In the genomic region with DNA sequence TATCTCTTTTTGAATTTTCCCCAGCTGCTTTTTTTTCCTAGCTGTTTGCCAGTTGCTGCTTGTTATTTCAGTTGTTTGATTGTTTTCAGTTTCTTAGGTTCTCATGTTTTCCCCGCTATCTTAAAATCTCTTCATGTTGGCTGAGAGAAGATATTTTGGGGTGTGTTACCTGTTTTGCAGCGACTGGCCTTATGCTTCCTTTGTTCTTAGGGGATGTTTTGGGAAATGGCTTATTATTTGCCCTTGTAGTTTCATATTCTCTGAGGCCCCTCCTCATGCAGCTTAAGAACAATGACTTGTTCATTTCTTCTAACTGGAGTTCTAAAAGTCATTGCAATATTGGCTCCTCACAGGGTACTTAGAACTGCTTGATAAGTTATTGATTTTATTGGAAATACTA, we compare ENCODE assay signal across 12 cellular contexts. TPM values are rescaled to one million over a fixed set of nuclear protein-coding genes. Genes with fewer than 3 reads are reported as not detected.
A peak's percentile ranks its signal among the peaks of the same experiment; 100 is the strongest.
DNase-seq lines count a peak whose midpoint lies in the region; ATAC-seq and TF ChIP-seq lines count a peak whose summit lies in the region.
"Not testable (repeated sequence)": the region's sequence is repeated elsewhere in the genome, so short reads cannot be mapped to it uniquely, and the experiment has no call there.
"Had no signal": no experiment of that assay in that cellular context is flagged by ENCODE, and none has a peak within 500 bp of the region (broad histone marks: within the 10 kb centered on the region; RNA-seq: fewer than 3 reads in every experiment).

No MANE protein-coding gene starts in this region.

- not testable (repeated sequence) for TF ChIP-seq POLR2A in gastroesophageal sphincter (IDR thresholded peaks at IDR 0.05)

- H3K27ac ChIP-seq in CD4-positive, alpha-beta memory T cell (ENCODE audit: low read depth, low read length); gastroesophageal sphincter; aorta (ENCODE audit: low read depth in 1 of 2, low read length in 2 of 2): not testable (repeated sequence)
- peak overlapping the region; percentile 63 for H3K27ac ChIP-seq in naive thymus-derived CD4-positive, alpha-beta T cell (ENCODE audit: low read depth, low read length)

- H3K27me3 ChIP-seq in CD4-positive, alpha-beta memory T cell (ENCODE audit: insufficient read depth, low read length); gastroesophageal sphincter; naive thymus-derived CD4-positive, alpha-beta T cell (ENCODE audit: control insufficient read depth in 2 of 2, insufficient read depth in 2 of 2, low read length in 2 of 2); aorta (ENCODE audit: control insufficient read depth in 1 of 2, insufficient read depth in 2 of 2, low read length in 1 of 2): not testable (repeated sequence)

- not testable (repeated sequence) for TF ChIP-seq EP300 in gastroesophageal sphincter (IDR thresholded peaks at IDR 0.05)

- DNase-seq in CD4-positive, alpha-beta memory T cell = peak in 4 of 5 donors; percentile 21 to 64 (median 52)
- not testable (repeated sequence) for DNase-seq in activated CD4-positive, alpha-beta T cell treated with anti-CD3 and anti-CD28 coated beads for 36 hours; activated CD8-positive, alpha-beta T cell treated with anti-CD3 and anti-CD28 coated beads, Interleukin-2, amount 10 ng/mL, durations not matched to agents 7 days and 5 days; activated naive CD4-positive, alpha-beta T cell treated with anti-CD3 and anti-CD28 coated beads for 36 hours; activated naive CD8-positive, alpha-beta T cell treated with anti-CD3 and anti-CD28 coated beads, Interleukin-2, amount 50 U/mL, for 24 hours; aorta
- peak in 7 of 9 donors; percentile 37 to 81 (median 71) for DNase-seq in naive thymus-derived CD4-positive, alpha-beta T cell

- TF ChIP-seq CTCF in gastroesophageal sphincter (IDR thresholded peaks at IDR 0.05) = not testable (repeated sequence)

- POLR2A ChIA-PET in CD4-positive, alpha-beta memory T cell (lab: Charles Lee; ENCODE audit: partially characterized antibody) = interaction anchor here (0.7 to 2.1 kb wide), 12 partner anchors 11 to 152 kb away, joined by 3 to 12 read pairs (median 4); partner anchors contain the start of genes GIMAP4, GIMAP5 and GIMAP6
- POLR2A ChIA-PET in activated CD4-positive, alpha-beta T cell treated with anti-CD3 and anti-CD28 coated beads for 36 hours (lab: Charles Lee) = not testable (repeated sequence)
- POLR2A ChIA-PET in activated CD8-positive, alpha-beta T cell treated with anti-CD3 and anti-CD28 coated beads, Interleukin-2, amount 10 ng/mL, durations not matched to agents 7 days and 5 days (lab: Charles Lee) = interaction anchor here (1.0 kb wide), 1 partner anchor 28 kb away, joined by 3 read pairs; the partner anchor contains the start of gene GIMAP6
- POLR2A ChIA-PET in naive thymus-derived CD4-positive, alpha-beta T cell (lab: Charles Lee) = interaction anchor here (0.6 to 2.5 kb wide), 23 partner anchors 9 to 155 kb away, joined by 3 to 24 read pairs (median 4); partner anchors contain the start of genes GIMAP1, GIMAP2, GIMAP4 and GIMAP5

- H3K36me3 Mint-ChIP-seq in CD4-positive, alpha-beta memory T cell = peaks cover 19 to 23% of the 10 kb centered on the region in 2 donors
- H3K36me3 Mint-ChIP-seq in activated CD4-positive, alpha-beta T cell treated with anti-CD3 and anti-CD28 coated beads for 36 hours (ENCODE audit: low read depth) = peaks cover 33% of the 10 kb centered on the region
- H3K36me3 Mint-ChIP-seq in activated CD8-positive, alpha-beta T cell treated with anti-CD3 and anti-CD28 coated beads, Interleukin-2, amount 10 ng/mL, durations not matched to agents 7 days and 5 days (ENCODE audit: low read depth) = peaks cover 26% of the 10 kb centered on the region
- peaks cover 23% of the 10 kb centered on the region for H3K36me3 Mint-ChIP-seq in activated naive CD4-positive, alpha-beta T cell treated with anti-CD3 and anti-CD28 coated beads for 36 hours (ENCODE audit: low read depth)
- peaks cover 13% of the 10 kb centered on the region for H3K36me3 Mint-ChIP-seq in activated naive CD8-positive, alpha-beta T cell treated with anti-CD3 and anti-CD28 coated beads, Interleukin-2, amount 50 U/mL, for 24 hours (ENCODE audit: low read depth)
- H3K36me3 Mint-ChIP-seq in naive thymus-derived CD4-positive, alpha-beta T cell = peaks cover 7 to 62% (median 17%) of the 10 kb centered on the region in 5 donors

- H3K36me3 ChIP-seq in CD4-positive, alpha-beta memory T cell (ENCODE audit: insufficient read depth, low read length); gastroesophageal sphincter; naive thymus-derived CD4-positive, alpha-beta T cell (ENCODE audit: control insufficient read depth in 2 of 3, insufficient read depth in 3 of 3, low read length in 3 of 3); aorta (ENCODE audit: control insufficient read depth in 1 of 2, insufficient read depth in 2 of 2, low read length in 1 of 2): not testable (repeated sequence)

- peaks cover 17% of the 10 kb centered on the region for H3K4me1 ChIP-seq in CD4-positive, alpha-beta memory T cell (ENCODE audit: insufficient read depth, low read length)
- not testable (repeated sequence) for H3K4me1 ChIP-seq in gastroesophageal sphincter; aorta (ENCODE audit: control insufficient read depth in 1 of 2, insufficient read depth in 2 of 2, low read length in 2 of 2)
- H3K4me1 ChIP-seq in naive thymus-derived CD4-positive, alpha-beta T cell (ENCODE audit: control insufficient read depth in 2 of 2, insufficient read depth in 2 of 2, low read length in 2 of 2) = peaks cover 0 to 16% of the 10 kb centered on the region in 2 donors

- H3K9me3 Mint-ChIP-seq in CD4-positive, alpha-beta memory T cell = peaks cover 0 to 28% (median 23%) of the 10 kb centered on the region in 8 donors
- peaks cover 43% of the 10 kb centered on the region for H3K9me3 Mint-ChIP-seq in activated CD4-positive, alpha-beta T cell treated with anti-CD3 and anti-CD28 coated beads for 36 hours (ENCODE audit: low read depth)
- not testable (repeated sequence) for H3K9me3 Mint-ChIP-seq in activated CD8-positive, alpha-beta T cell treated with anti-CD3 and anti-CD28 coated beads, Interleukin-2, amount 10 ng/mL, durations not matched to agents 7 days and 5 days (ENCODE audit: insufficient read depth)
- peaks cover 32% of the 10 kb centered on the region for H3K9me3 Mint-ChIP-seq in activated naive CD4-positive, alpha-beta T cell treated with anti-CD3 and anti-CD28 coated beads for 36 hours
- peaks cover 19% of the 10 kb centered on the region for H3K9me3 Mint-ChIP-seq in activated naive CD8-positive, alpha-beta T cell treated with anti-CD3 and anti-CD28 coated beads, Interleukin-2, amount 50 U/mL, for 24 hours
- peaks cover 0 to 57% (median 30%) of the 10 kb centered on the region in 11 donors for H3K9me3 Mint-ChIP-seq in naive thymus-derived CD4-positive, alpha-beta T cell

- peak overlapping the region; percentile 25 to 89 (median 72) for H3K27ac Mint-ChIP-seq in CD4-positive, alpha-beta memory T cell
- peak overlapping the region; percentile 75 for H3K27ac Mint-ChIP-seq in activated CD4-positive, alpha-beta T cell treated with anti-CD3 and anti-CD28 coated beads for 36 hours
- peak overlapping the region; percentile 34 for H3K27ac Mint-ChIP-seq in activated CD8-positive, alpha-beta T cell treated with anti-CD3 and anti-CD28 coated beads, Interleukin-2, amount 10 ng/mL, durations not matched to agents 7 days and 5 days
- H3K27ac Mint-ChIP-seq in activated naive CD4-positive, alpha-beta T cell treated with anti-CD3 and anti-CD28 coated beads for 36 hours = peak overlapping the region; percentile 53
- H3K27ac Mint-ChIP-seq in activated naive CD8-positive, alpha-beta T cell treated with anti-CD3 and anti-CD28 coated beads, Interleukin-2, amount 50 U/mL, for 24 hours = peak overlapping the region; percentile 29
- peak overlapping the region; percentile 48 to 92 (median 88) for H3K27ac Mint-ChIP-seq in naive thymus-derived CD4-positive, alpha-beta T cell

- H3K4me3 ChIP-seq in CD4-positive, alpha-beta memory T cell (ENCODE audit: low read length in 2 of 2); gastroesophageal sphincter; naive thymus-derived CD4-positive, alpha-beta T cell (ENCODE audit: low read length); aorta (ENCODE audit: low read length in 2 of 2): not testable (repeated sequence)

- not testable (repeated sequence) for H3K27me3 Mint-ChIP-seq in CD4-positive, alpha-beta memory T cell; activated CD4-positive, alpha-beta T cell treated with anti-CD3 and anti-CD28 coated beads for 36 hours; activated CD8-positive, alpha-beta T cell treated with anti-CD3 and anti-CD28 coated beads, Interleukin-2, amount 10 ng/mL, durations not matched to agents 7 days and 5 days (ENCODE audit: low read depth); activated naive CD4-positive, alpha-beta T cell treated with anti-CD3 and anti-CD28 coated beads for 36 hours (ENCODE audit: low read depth); activated naive CD8-positive, alpha-beta T cell treated with anti-CD3 and anti-CD28 coated beads, Interleukin-2, amount 50 U/mL, for 24 hours; naive thymus-derived CD4-positive, alpha-beta T cell

- H3K4me3 Mint-ChIP-seq in CD4-positive, alpha-beta memory T cell = peak overlapping the region; percentile 2 to 73 (median 48)
- not testable (repeated sequence) for H3K4me3 Mint-ChIP-seq in activated CD4-positive, alpha-beta T cell treated with anti-CD3 and anti-CD28 coated beads for 36 hours; activated CD8-positive, alpha-beta T cell treated with anti-CD3 and anti-CD28 coated beads, Interleukin-2, amount 10 ng/mL, durations not matched to agents 7 days and 5 days; activated naive CD4-positive, alpha-beta T cell treated with anti-CD3 and anti-CD28 coated beads for 36 hours
- H3K4me3 Mint-ChIP-seq in activated naive CD8-positive, alpha-beta T cell treated with anti-CD3 and anti-CD28 coated beads, Interleukin-2, amount 50 U/mL, for 24 hours = peak overlapping the region; percentile 3
- peak overlapping the region in 9 of 10 donors; percentile 42 to 76 (median 62) for H3K4me3 Mint-ChIP-seq in naive thymus-derived CD4-positive, alpha-beta T cell

- WGBS in gastroesophageal sphincter (ENCODE audit: low coverage in 1 of 2), 2 donors = 69 to 76% methylated on average over 2 of the region's 2 CpGs
- WGBS in aorta, 2 donors = 61 to 75% methylated on average over 2 of the region's 2 CpGs

- peaks cover 34 to 89% (median 65%) of the 10 kb centered on the region in 4 donors for H3K4me1 Mint-ChIP-seq in CD4-positive, alpha-beta memory T cell
- peaks cover 32% of the 10 kb centered on the region for H3K4me1 Mint-ChIP-seq in activated CD4-positive, alpha-beta T cell treated with anti-CD3 and anti-CD28 coated beads for 36 hours
- H3K4me1 Mint-ChIP-seq in activated CD8-positive, alpha-beta T cell treated with anti-CD3 and anti-CD28 coated beads, Interleukin-2, amount 10 ng/mL, durations not matched to agents 7 days and 5 days (ENCODE audit: low read depth) = peaks cover 21% of the 10 kb centered on the region
- peaks cover 56% of the 10 kb centered on the region for H3K4me1 Mint-ChIP-seq in activated naive CD4-positive, alpha-beta T cell treated with anti-CD3 and anti-CD28 coated beads for 36 hours (ENCODE audit: low read depth)
- H3K4me1 Mint-ChIP-seq in activated naive CD8-positive, alpha-beta T cell treated with anti-CD3 and anti-CD28 coated beads, Interleukin-2, amount 50 U/mL, for 24 hours = peaks cover 38% of the 10 kb centered on the region
- H3K4me1 Mint-ChIP-seq in naive thymus-derived CD4-positive, alpha-beta T cell = peaks cover 40 to 93% (median 79%) of the 10 kb centered on the region in 7 donors

- not testable (repeated sequence) for H3K9me3 ChIP-seq in CD4-positive, alpha-beta memory T cell (ENCODE audit: control insufficient read depth in 1 of 2, low read length in 2 of 2); gastroesophageal sphincter; naive thymus-derived CD4-positive, alpha-beta T cell (ENCODE audit: control insufficient read depth in 2 of 3, low read length in 3 of 3); aorta (ENCODE audit: control insufficient read depth, low read length)

- intact Hi-C loops in CD4-positive, alpha-beta memory T cell (cut with micrococcal nuclease); activated CD4-positive, alpha-beta T cell treated with anti-CD3 and anti-CD28 coated beads for 36 hours (cut with DNase I, micrococcal nuclease); activated naive CD4-positive, alpha-beta T cell treated with anti-CD3 and anti-CD28 coated beads for 36 hours (cut with micrococcal nuclease); aorta (cut with DNase I): not testable (repeated sequence)
- intact Hi-C loops in naive thymus-derived CD4-positive, alpha-beta T cell (cut with micrococcal nuclease) = loop anchor here (1.0 kb wide), 2 partner anchors 9 to 10 kb away; no protein-coding TSS in a partner anchor

- ATAC-seq in activated CD4-positive, alpha-beta T cell treated with anti-CD3 and anti-CD28 coated beads for 36 hours = peak; percentile 26
- not testable (repeated sequence) for ATAC-seq in activated CD8-positive, alpha-beta T cell treated with anti-CD3 and anti-CD28 coated beads, Interleukin-2, amount 10 ng/mL, durations not matched to agents 7 days and 5 days; activated naive CD8-positive, alpha-beta T cell treated with anti-CD3 and anti-CD28 coated beads, Interleukin-2, amount 50 U/mL, for 24 hours
- ATAC-seq in gastroesophageal sphincter (peak; percentile 31), aorta (ENCODE audit: low FRiP score) (peak; percentile 29)
- ATAC-seq in naive thymus-derived CD4-positive, alpha-beta T cell = peak; percentile 78

- CTCF ChIA-PET in CD4-positive, alpha-beta memory T cell (lab: Charles Lee; ENCODE audit: partially characterized antibody) = interaction anchor here (0.7 kb wide), 1 partner anchor 10 kb away, joined by 3 read pairs; no protein-coding TSS in a partner anchor
- CTCF ChIA-PET in activated CD4-positive, alpha-beta T cell treated with anti-CD3 and anti-CD28 coated beads for 36 hours (lab: Charles Lee) = interaction anchor here (0.6 kb wide), 1 partner anchor 95 kb away, joined by 3 read pairs; no protein-coding TSS in a partner anchor
- CTCF ChIA-PET in activated CD8-positive, alpha-beta T cell treated with anti-CD3 and anti-CD28 coated beads, Interleukin-2, amount 10 ng/mL, durations not matched to agents 7 days and 5 days (lab: Charles Lee) = not testable (repeated sequence)
- CTCF ChIA-PET in activated naive CD4-positive, alpha-beta T cell treated with anti-CD3 and anti-CD28 coated beads for 36 hours (lab: Charles Lee) = interaction anchor here (1.1 kb wide), 1 partner anchor 35 kb away, joined by 3 read pairs; no protein-coding TSS in a partner anchor
- CTCF ChIA-PET in naive thymus-derived CD4-positive, alpha-beta T cell (lab: Charles Lee) = interaction anchor here (1.2 to 1.7 kb wide), 4 partner anchors 15 to 36 kb away, joined by 3 to 4 read pairs (median 3); partner anchors contain the start of gene GIMAP4

RNA-seq across cellular contexts. Expression of gene GIMAP6, which starts 28.6 kb away (rescaled TPM):
- total RNA-seq in CD4-positive, alpha-beta memory T cell = 100 to 1,000 TPM; 158 to 173 TPM
- polyA plus RNA-seq in CD4-positive, alpha-beta memory T cell = 100 to 1,000 TPM; 115 to 154 TPM
- total RNA-seq in activated CD4-positive, alpha-beta T cell treated with anti-CD3 and anti-CD28 coated beads for 36 hours = 10 to 100 TPM; 21.6 to 25.4 TPM
- total RNA-seq in activated CD8-positive, alpha-beta T cell treated with anti-CD3 and anti-CD28 coated beads, Interleukin-2, amount 10 ng/mL, durations not matched to agents 7 days and 5 days = 10 to 100 TPM; 88.9 to 93.3 TPM
- 10 to 100 TPM; 19.2 to 20.7 TPM for total RNA-seq in activated naive CD4-positive, alpha-beta T cell treated with anti-CD3 and anti-CD28 coated beads for 36 hours
- 10 to 100 TPM; 15.7 to 45.4 (median 34.4) TPM for total RNA-seq in gastroesophageal sphincter
- 100 to 1,000 TPM in 3 of 5 experiments, 10 to 100 TPM in 2; 40.3 to 173 (median 152) TPM for total RNA-seq in naive thymus-derived CD4-positive, alpha-beta T cell
- polyA plus RNA-seq in naive thymus-derived CD4-positive, alpha-beta T cell = 100 to 1,000 TPM; 130 to 188 TPM
- total RNA-seq in aorta = 10 to 100 TPM; 31.7 to 49.2 TPM
- polyA plus RNA-seq in aorta = 10 to 100 TPM in 1 of 2 donors, 1 to 10 TPM in 1; 3.0 to 10.3 TPM
- total RNA-seq: A172, Caco-2, IMR-90 had no signal
- polyA plus RNA-seq: BJ, IMR-90 had no signal

RNA-seq across cellular contexts. Expression of gene GIMAP4, which starts 36.4 kb away (rescaled TPM):
- 100 to 1,000 TPM; 418 to 448 TPM for total RNA-seq in CD4-positive, alpha-beta memory T cell
- 100 to 1,000 TPM; 449 to 613 TPM for polyA plus RNA-seq in CD4-positive, alpha-beta memory T cell
- 100 to 1,000 TPM; 109 to 135 TPM for total RNA-seq in activated CD4-positive, alpha-beta T cell treated with anti-CD3 and anti-CD28 coated beads for 36 hours
- 100 to 1,000 TPM; 174 to 186 TPM for total RNA-seq in activated CD8-positive, alpha-beta T cell treated with anti-CD3 and anti-CD28 coated beads, Interleukin-2, amount 10 ng/mL, durations not matched to agents 7 days and 5 days
- total RNA-seq in activated naive CD4-positive, alpha-beta T cell treated with anti-CD3 and anti-CD28 coated beads for 36 hours = 100 to 1,000 TPM; 180 to 193 TPM
- 10 to 100 TPM in 3 of 4 donors, 1 to 10 TPM in 1; 6.7 to 42.1 (median 26.1) TPM for total RNA-seq in gastroesophageal sphincter
- total RNA-seq in naive thymus-derived CD4-positive, alpha-beta T cell = 100 to 1,000 TPM in 4 of 5 experiments, 10 to 100 TPM in 1; 74.9 to 413 (median 406) TPM
- polyA plus RNA-seq in naive thymus-derived CD4-positive, alpha-beta T cell = 100 to 1,000 TPM; 405 to 762 TPM
- total RNA-seq in aorta = 10 to 100 TPM; 37.9 to 75.3 TPM
- 10 to 100 TPM in 1 of 2 donors, 1 to 10 TPM in 1; 3.2 to 29.3 TPM for polyA plus RNA-seq in aorta
- total RNA-seq: A172, Caco-2, IMR-90 had no signal
- polyA plus RNA-seq: BJ, IMR-90 had no signal

Comparison
In these comparisons a context has a peak if more than half of its experiments do, and no peak if none do; other contexts are left out.
1. H3K27ac Mint-ChIP-seq: peak in every context shown above with its lines; median percentile 88 in naive thymus-derived CD4-positive, alpha-beta T cell; 75 in activated CD4-positive, alpha-beta T cell treated with anti-CD3 and anti-CD28 coated beads for 36 hours; 72 in CD4-positive, alpha-beta memory T cell; 53 in activated naive CD4-positive, alpha-beta T cell treated with anti-CD3 and anti-CD28 coated beads for 36 hours; 34 in activated CD8-positive, alpha-beta T cell treated with anti-CD3 and anti-CD28 coated beads, Interleukin-2, amount 10 ng/mL, durations not matched to agents 7 days and 5 days; 29 in activated naive CD8-positive, alpha-beta T cell treated with anti-CD3 and anti-CD28 coated beads, Interleukin-2, amount 50 U/mL, for 24 hours.